Comparison of ENCODE assay signal across 8 cellular contexts in genomic region chr19:40609561-40610395, GRCh38. TPM values are rescaled to one million over a fixed set of nuclear protein-coding genes. Genes with fewer than 3 reads are reported as not detected.
DNase-seq lines count a peak whose midpoint lies in the region; ATAC-seq and TF ChIP-seq lines count a peak whose summit lies in the region.

No MANE protein-coding gene starts in this region.

- intact Hi-C loops in ascending aorta (cut with DNase I) = loop anchor here (10.0 kb wide), 1 partner anchor 325 kb away; the partner anchor contains the start of gene AKT2

- peak overlapping the region; percentile 89 for H3K4me3 Mint-ChIP-seq in T-helper 17 cell

- CTCF ChIA-PET in BJ (lab: Yijun Ruan, JAX) = interaction anchor here (2.6 kb wide), 1 partner anchor 25 kb away, joined by 21 read pairs; no protein-coding TSS in a partner anchor

- peaks cover 56% of the 10 kb centered on the region for H3K4me1 Mint-ChIP-seq in T-helper 17 cell

- H3K27me3 ChIP-seq in BJ (ENCODE audit: control insufficient read depth, insufficient read depth, low read length) (no peaks in the 10 kb centered on the region), ascending aorta (no peaks in the 10 kb centered on the region), skeletal muscle tissue (ENCODE audit: control insufficient read depth in 3 of 3, insufficient read depth in 3 of 3, low read length in 3 of 3) (peaks cover 0 to 3% (median 0%) of the 10 kb centered on the region in 3 donors)

- H3K4me3 ChIP-seq in BJ (ENCODE audit: low read depth, low read length) (peak overlapping the region; percentile 27), ascending aorta (peak overlapping the region; percentile 46 to 52), skeletal muscle tissue (ENCODE audit: low read length in 3 of 3) (peak overlapping the region; percentile 63 to 75 (median 67))

- H3K9me3 ChIP-seq in T-helper 17 cell (ENCODE audit: control insufficient read depth, low read length, poor library complexity, severe bottlenecking) (no peaks in the 10 kb centered on the region), ascending aorta (no peaks in the 10 kb centered on the region), skeletal muscle tissue (ENCODE audit: control insufficient read depth in 3 of 3, low read length in 3 of 3) (no peaks in the 10 kb centered on the region)

- no peak for DNase-seq in BJ (ENCODE audit: low read depth)
- peak; percentile 96 for DNase-seq in HuH-7 (ENCODE audit: low spot score)
- peak; percentile 70 to 82 (median 72) for DNase-seq in T-helper 17 cell
- DNase-seq in ascending aorta (ENCODE audit: low spot score in 2 of 2) = peak; percentile 44 to 95
- peak; percentile 69 for DNase-seq in iPS DF 4.7 (ENCODE audit: extremely low read depth, low spot score)
- no peak for DNase-seq in HCEC 1CT

- no peaks in the 10 kb centered on the region for H3K27me3 Mint-ChIP-seq in T-helper 17 cell

- POLR2A ChIA-PET in BJ (lab: Charles Lee) = interaction anchor here (0.5 kb wide), 1 partner anchor 10 kb away, joined by 3 read pairs; no protein-coding TSS in a partner anchor

- H3K36me3 ChIP-seq in BJ (ENCODE audit: control insufficient read depth, insufficient read depth, low read length) (no peaks in the 10 kb centered on the region), ascending aorta (peaks cover 17 to 22% of the 10 kb centered on the region in 2 donors), skeletal muscle tissue (ENCODE audit: control insufficient read depth in 3 of 3, insufficient read depth in 3 of 3, low read length in 3 of 3) (no peaks in the 10 kb centered on the region)

- peak overlapping the region; percentile 97 for H3K27ac Mint-ChIP-seq in T-helper 17 cell

- peak overlapping the region; percentile 64 to 91 (median 83) for H3K9ac ChIP-seq in skeletal muscle tissue (ENCODE audit: low read depth in 1 of 3, low read length in 3 of 3)

- H3K27ac ChIP-seq in ascending aorta = peak overlapping the region; percentile 42 to 79
- peak overlapping the region; percentile 76 for H3K27ac ChIP-seq in skeletal muscle tissue (ENCODE audit: low read depth, low read length)

- peak; percentile 61 for ATAC-seq in GM19324 (IDR thresholded peaks at IDR 0.05; ENCODE audit: low FRiP score, unreplicated experiment)
- peak; percentile 37 for ATAC-seq in T-helper 17 cell

- H3K36me3 Mint-ChIP-seq in T-helper 17 cell (ENCODE audit: low read depth) = no peaks in the 10 kb centered on the region

- no peak for TF ChIP-seq CTCF in BJ (IDR thresholded peaks at IDR 0.05; ENCODE audit: insufficient read depth, low read depth, low read length)
- TF ChIP-seq CTCF in ascending aorta (IDR thresholded peaks at IDR 0.05) = no peak

- peaks cover 3 to 19% of the 10 kb centered on the region in 2 donors for H3K4me1 ChIP-seq in ascending aorta
- peaks cover 21 to 32% (median 32%) of the 10 kb centered on the region in 3 donors for H3K4me1 ChIP-seq in skeletal muscle tissue (ENCODE audit: control insufficient read depth in 3 of 3, insufficient read depth in 3 of 3, low read length in 3 of 3)

RNA-seq across cellular contexts. Expression of gene LTBP4, which starts 8.6 kb away (rescaled TPM):
- polyA plus RNA-seq in BJ (2011; rRNA removed) = 8.9 and 14.5 TPM in 2 replicates
- 10.4 and 20.3 TPM in 2 replicates for polyA minus RNA-seq in BJ (2011; rRNA and poly(A)+ RNA removed)
- 100 to 1,000 TPM; 198 to 230 TPM for total RNA-seq in T-helper 17 cell
- total RNA-seq in ascending aorta = 691 TPM
- 86.6 TPM for total RNA-seq in skeletal muscle tissue

RNA-seq across cellular contexts. Expression of gene SHKBP1, which starts 33.1 kb away (rescaled TPM):
- polyA plus RNA-seq in BJ (2011; rRNA removed) = 35.5 and 59.0 TPM in 2 replicates
- 46.6 and 74.8 TPM in 2 replicates for polyA minus RNA-seq in BJ (2011; rRNA and poly(A)+ RNA removed)
- total RNA-seq in T-helper 17 cell = 100 to 1,000 TPM; 124 to 141 TPM
- 192 TPM for total RNA-seq in ascending aorta
- 6.3 TPM for total RNA-seq in skeletal muscle tissue

Comparison
In these comparisons a context has a peak if more than half of its experiments do, and no peak if none do; other contexts are left out.
1. DNase-seq: peak in HuH-7 (single experiment), T-helper 17 cell (3 of 3), ascending aorta (2 of 2) and iPS DF 4.7 (single experiment); none in BJ (single experiment) and HCEC 1CT (single experiment).
2. RNA of gene SHKBP1, which starts 33.1 kb away (total RNA-seq): 192 TPM in ascending aorta (single experiment) and 124 to 141 TPM in T-helper 17 cell; 6.3 TPM in skeletal muscle tissue (single experiment); every median in the first group is over 10 times any median in the second.
3. Peak in every context shown above with its lines, with median percentiles within 50 percentile points of each other: H3K4me3 ChIP-seq.